ENCODE assay signal across 30 cellular contexts in genomic region chr7:90968871-90969270, GRCh38.
"Had no signal": no experiment of that assay in that cellular context is flagged by ENCODE, and none has a peak within 500 bp of the region (broad histone marks: within the 10 kb centered on the region; RNA-seq: fewer than 3 reads in every experiment).

No MANE protein-coding gene starts in this region.

- DNase-seq: activated CD4-positive, alpha-beta memory T cell treated with anti-CD3 and anti-CD28 coated beads, Interleukin-2, amount 10 ng/mL, durations not matched to agents 7 days and 5 days; activated CD4-positive, alpha-beta T cell treated with anti-CD3 and anti-CD28 coated beads for 36 hours; activated CD4-positive, alpha-beta T cell treated with anti-CD3 and anti-CD28 coated beads, Interleukin-2, amount 10 ng/mL, durations not matched to agents 24 days and 14 days; activated CD4-positive, alpha-beta T cell treated with anti-CD3 and anti-CD28 coated beads, Interleukin-2, amount 50 U/mL, for 4 hours; activated CD4-positive, CD25-positive, alpha-beta regulatory T cell; activated CD4-positive, CD25-positive, alpha-beta regulatory T cell treated with anti-CD3 and anti-CD28 coated beads, Interleukin-2, amount 50 U/mL, for 72 hours; activated CD8-positive, alpha-beta memory T cell treated with anti-CD3 and anti-CD28 coated beads, Interleukin-2, amount 50 U/mL, for 48 hours; activated effector memory CD4-positive, alpha-beta T cell treated with Interleukin-2 at 50 U/mL for 16 hours; activated gamma-delta T cell treated with Interleukin-2 at 50 U/mL for 16 hours; activated naive CD4-positive, alpha-beta T cell treated with anti-CD3 and anti-CD28 coated beads, Interleukin-2, amount 50 U/mL, for 16 hours; activated naive CD4-positive, alpha-beta T cell treated with Interleukin-2 at 50 U/mL for 16 hours; activated T-cell treated with anti-CD3 and anti-CD28 coated beads for 4 hours; activated T-cell treated with anti-CD3 and anti-CD28 coated beads, Interleukin-2, amount 50 U/mL, for 4 hours; amygdala; aorta; body of pancreas; caudate nucleus; colonic mucosa; effector CD8-positive, alpha-beta T cell; esophagus squamous epithelium; foreskin keratinocyte; gastrocnemius medialis; glutamatergic neuron; heart left ventricle; T-helper 2 cell had no signal

- H3K36me3 ChIP-seq: colonic mucosa, esophagus squamous epithelium, gastrocnemius medialis, heart left ventricle had no signal

- FAIRE-seq: endometrium, endothelial cell of umbilical vein had no signal

- H3K4me3 Mint-ChIP-seq: activated CD4-positive, alpha-beta memory T cell treated with anti-CD3 and anti-CD28 coated beads, Interleukin-2, amount 10 ng/mL, durations not matched to agents 7 days and 5 days; activated CD4-positive, alpha-beta T cell treated with anti-CD3 and anti-CD28 coated beads for 36 hours; activated CD4-positive, alpha-beta T cell treated with anti-CD3 and anti-CD28 coated beads, Interleukin-2, amount 10 ng/mL, durations not matched to agents 24 days and 14 days; activated naive CD8-positive, alpha-beta T cell; activated T-cell treated with anti-CD3 and anti-CD28 coated beads, Interleukin-2, amount 50 U/mL, for 4 hours; activated T-helper 17 cell treated with anti-CD3 and anti-CD28 coated beads, Interleukin-2, amount 50 U/mL, for 72 hours had no signal

- H3K9me3 Mint-ChIP-seq: activated CD4-positive, alpha-beta memory T cell treated with anti-CD3 and anti-CD28 coated beads, Interleukin-2, amount 10 ng/mL, durations not matched to agents 7 days and 5 days; activated CD4-positive, alpha-beta T cell treated with anti-CD3 and anti-CD28 coated beads, Interleukin-2, amount 10 ng/mL, durations not matched to agents 24 days and 14 days; activated T-cell treated with anti-CD3 and anti-CD28 coated beads, Interleukin-2, amount 50 U/mL, for 4 hours had no signal

- H3K9me3 ChIP-seq: body of pancreas, colonic mucosa, gastrocnemius medialis had no signal

- ATAC-seq: activated CD4-positive, alpha-beta T cell treated with anti-CD3 and anti-CD28 coated beads for 36 hours; activated T-cell treated with anti-CD3 and anti-CD28 coated beads, Interleukin-2, amount 50 U/mL, for 4 hours; activated T-helper 17 cell treated with anti-CD3 and anti-CD28 coated beads, Interleukin-2, amount 50 U/mL, for 72 hours; body of pancreas; foreskin keratinocyte; gastrocnemius medialis; heart left ventricle had no signal

- H3K27ac Mint-ChIP-seq: activated CD4-positive, alpha-beta memory T cell treated with anti-CD3 and anti-CD28 coated beads, Interleukin-2, amount 10 ng/mL, durations not matched to agents 7 days and 5 days; activated CD4-positive, alpha-beta T cell treated with anti-CD3 and anti-CD28 coated beads for 36 hours; activated CD4-positive, alpha-beta T cell treated with anti-CD3 and anti-CD28 coated beads, Interleukin-2, amount 10 ng/mL, durations not matched to agents 24 days and 14 days; activated naive CD8-positive, alpha-beta T cell; activated T-helper 17 cell treated with anti-CD3 and anti-CD28 coated beads, Interleukin-2, amount 50 U/mL, for 72 hours had no signal

- H3K4me1 ChIP-seq: body of pancreas, colonic mucosa, esophagus squamous epithelium, foreskin keratinocyte, gastrocnemius medialis, heart left ventricle had no signal

- H3K4me1 Mint-ChIP-seq: activated CD4-positive, alpha-beta memory T cell treated with anti-CD3 and anti-CD28 coated beads, Interleukin-2, amount 10 ng/mL, durations not matched to agents 7 days and 5 days; activated CD4-positive, alpha-beta T cell treated with anti-CD3 and anti-CD28 coated beads for 36 hours; activated CD4-positive, alpha-beta T cell treated with anti-CD3 and anti-CD28 coated beads, Interleukin-2, amount 10 ng/mL, durations not matched to agents 24 days and 14 days; activated T-helper 17 cell treated with anti-CD3 and anti-CD28 coated beads, Interleukin-2, amount 50 U/mL, for 72 hours had no signal

- H3K36me3 Mint-ChIP-seq: activated naive CD8-positive, alpha-beta T cell had no signal

- H3K4me3 ChIP-seq: body of pancreas, colonic mucosa, esophagus squamous epithelium, gastrocnemius medialis, heart left ventricle had no signal

- H3K27me3 ChIP-seq: body of pancreas, colonic mucosa, esophagus squamous epithelium, foreskin keratinocyte, gastrocnemius medialis, heart left ventricle had no signal

- H3K27me3 Mint-ChIP-seq: activated CD4-positive, alpha-beta memory T cell treated with anti-CD3 and anti-CD28 coated beads, Interleukin-2, amount 10 ng/mL, durations not matched to agents 7 days and 5 days; activated CD4-positive, alpha-beta T cell treated with anti-CD3 and anti-CD28 coated beads for 36 hours; activated CD4-positive, alpha-beta T cell treated with anti-CD3 and anti-CD28 coated beads, Interleukin-2, amount 10 ng/mL, durations not matched to agents 24 days and 14 days; activated naive CD8-positive, alpha-beta T cell; activated T-helper 17 cell treated with anti-CD3 and anti-CD28 coated beads, Interleukin-2, amount 50 U/mL, for 72 hours had no signal

- H3K27ac ChIP-seq: body of pancreas, colonic mucosa, epithelial cell of prostate, esophagus squamous epithelium, foreskin keratinocyte, gastrocnemius medialis, heart left ventricle had no signal
